ENCODE assay signal across 8 cellular contexts in genomic region chr1:161044908-161045748, GRCh38. TPM values are rescaled to one million over a fixed set of nuclear protein-coding genes. Genes with fewer than 3 reads are reported as not detected.
DNase-seq lines count a peak whose midpoint lies in the region; ATAC-seq and TF ChIP-seq lines count a peak whose summit lies in the region.

No MANE protein-coding gene starts in this region.

- no peaks in the 10 kb centered on the region for H3K9me3 Mint-ChIP-seq in activated naive CD4-positive, alpha-beta T cell treated with anti-CD3 and anti-CD28 coated beads, Interleukin-2, amount 10 ng/mL, durations not matched to agents 7 days and 5 days

- H3K27me3 ChIP-seq in RWPE2 (ENCODE audit: insufficient read depth, poor library complexity, severe bottlenecking) (no peaks in the 10 kb centered on the region), neutrophil (no peaks in the 10 kb centered on the region), vagina (no peaks in the 10 kb centered on the region)

- H3K4me1 Mint-ChIP-seq in activated naive CD4-positive, alpha-beta T cell treated with anti-CD3 and anti-CD28 coated beads, Interleukin-2, amount 10 ng/mL, durations not matched to agents 7 days and 5 days = peaks cover 57% of the 10 kb centered on the region

- peak; percentile 75 for DNase-seq in ELF-1 (ENCODE audit: low read depth, low spot score)
- peak; percentile 87 for DNase-seq in Jurkat, Clone E6-1 (ENCODE audit: low read depth, low spot score)
- no peak for DNase-seq in RWPE2 (ENCODE audit: low spot score)
- DNase-seq in activated naive CD4-positive, alpha-beta T cell treated with anti-CD3 and anti-CD28 coated beads, Interleukin-2, amount 10 ng/mL, durations not matched to agents 7 days and 5 days = peak; percentile 82
- peak; percentile 65 for DNase-seq in globus pallidus (ENCODE audit: low spot score)
- no peak for DNase-seq in vagina (ENCODE audit: extremely low spot score in 2 of 2)

- H3K4me1 ChIP-seq in RWPE2 (ENCODE audit: insufficient read depth, poor library complexity, severe bottlenecking) (peaks cover 7% of the 10 kb centered on the region), neutrophil (ENCODE audit: control insufficient read depth in 1 of 2, insufficient read depth in 1 of 2, low read depth in 1 of 2, low read length in 1 of 2) (peaks cover 28 to 31% of the 10 kb centered on the region in 2 experiments), vagina (peaks cover 23% of the 10 kb centered on the region)

- CTCF ChIA-PET in activated naive CD4-positive, alpha-beta T cell treated with anti-CD3 and anti-CD28 coated beads, Interleukin-2, amount 10 ng/mL, durations not matched to agents 7 days and 5 days (lab: Charles Lee) = interaction anchor here (0.7 to 4.8 kb wide), 8 partner anchors 9 to 93 kb away, joined by 3 to 35 read pairs (median 4); partner anchors contain the start of genes ARHGAP30 and KLHDC9

- peak overlapping the region; percentile 97 for H3K27ac Mint-ChIP-seq in activated naive CD4-positive, alpha-beta T cell treated with anti-CD3 and anti-CD28 coated beads, Interleukin-2, amount 10 ng/mL, durations not matched to agents 7 days and 5 days

- no peaks in the 10 kb centered on the region for H3K27me3 Mint-ChIP-seq in activated naive CD4-positive, alpha-beta T cell treated with anti-CD3 and anti-CD28 coated beads, Interleukin-2, amount 10 ng/mL, durations not matched to agents 7 days and 5 days

- peak overlapping the region; percentile 86 for H3K4me3 Mint-ChIP-seq in activated naive CD4-positive, alpha-beta T cell treated with anti-CD3 and anti-CD28 coated beads, Interleukin-2, amount 10 ng/mL, durations not matched to agents 7 days and 5 days

- H3K36me3 Mint-ChIP-seq in activated naive CD4-positive, alpha-beta T cell treated with anti-CD3 and anti-CD28 coated beads, Interleukin-2, amount 10 ng/mL, durations not matched to agents 7 days and 5 days = peaks cover 80% of the 10 kb centered on the region

- peak; percentile 34 for ATAC-seq in GM21723 (IDR thresholded peaks at IDR 0.05; ENCODE audit: unreplicated experiment)
- ATAC-seq in RWPE2 (ENCODE audit: low read depth) = peak; percentile 58

- H3K9me3 ChIP-seq in RWPE2 (ENCODE audit: severe bottlenecking) = no peaks in the 10 kb centered on the region
- no peaks in the 10 kb centered on the region for H3K9me3 ChIP-seq in neutrophil
- no peaks in the 10 kb centered on the region for H3K9me3 ChIP-seq in vagina

- peak overlapping the region; percentile 95 for H3K4me3 ChIP-seq in Jurkat, Clone E6-1 (ENCODE audit: low read length)
- H3K4me3 ChIP-seq in RWPE2 (ENCODE audit: severe bottlenecking) (peak overlapping the region; percentile 62), neutrophil (ENCODE audit: low read depth in 1 of 2, low read length in 1 of 2) (peak overlapping the region; percentile 99), vagina (peak overlapping the region; percentile 66 to 79)

- TF ChIP-seq CTCF in RWPE2 (IDR thresholded peaks at IDR 0.05; ENCODE audit: poor library complexity, severe bottlenecking) (no peak), neutrophil (IDR thresholded peaks at IDR 0.05) (no peak), vagina (IDR thresholded peaks at IDR 0.05) (no peak)

- intact Hi-C loops in vagina (cut with DNase I) = loop anchor here (5.0 kb wide), 1 partner anchor 52 kb away; the partner anchor contains the start of gene KLHDC9

- H3K27ac ChIP-seq in RWPE2 (ENCODE audit: poor library complexity, severe bottlenecking) (peak overlapping the region; percentile 74), neutrophil (peak overlapping the region; percentile 98), vagina (peak overlapping the region; percentile 95)

- H3K36me3 ChIP-seq in RWPE2 (ENCODE audit: low read depth) (peaks cover 30% of the 10 kb centered on the region), neutrophil (peaks cover 68% of the 10 kb centered on the region), vagina (peaks cover 0 to 31% of the 10 kb centered on the region in 2 donors)

- TF ChIP-seq POLR2A in vagina (IDR thresholded peaks at IDR 0.05) = no peak

RNA-seq across cellular contexts. Expression of gene USF1, which starts 0.6 kb away (rescaled TPM):
- polyA plus RNA-seq in Jurkat, Clone E6-1 (2012; ENCODE audit: insufficient read depth, insufficient read length) = 81.0 TPM
- total RNA-seq in vagina = 39.0 TPM

RNA-seq across cellular contexts. Expression of gene TSTD1, which starts 6.4 kb away (rescaled TPM):
- 120 TPM for polyA plus RNA-seq in Jurkat, Clone E6-1 (2012; ENCODE audit: insufficient read depth, insufficient read length)
- 44.7 TPM for total RNA-seq in vagina

RNA-seq across cellular contexts. Expression of gene F11R, which starts 24.2 kb away (rescaled TPM):
- 16.9 TPM for polyA plus RNA-seq in Jurkat, Clone E6-1 (2012; ENCODE audit: insufficient read depth, insufficient read length)
- total RNA-seq in vagina = 178 TPM

RNA-seq across cellular contexts. Expression of gene ARHGAP30, which starts 24.6 kb away (rescaled TPM):
- polyA plus RNA-seq in Jurkat, Clone E6-1 (2012; ENCODE audit: insufficient read depth, insufficient read length) = 99.1 TPM
- total RNA-seq in vagina = 14.5 TPM

RNA-seq across cellular contexts. Expression of gene NECTIN4, which starts 44.2 kb away (rescaled TPM):
- polyA plus RNA-seq in Jurkat, Clone E6-1 (2012; ENCODE audit: insufficient read depth, insufficient read length) = not detected
- 42.7 TPM for total RNA-seq in vagina

Comparison
In these comparisons a context has a peak if more than half of its experiments do, and no peak if none do; other contexts are left out.
1. DNase-seq: peak in ELF-1 (single experiment), Jurkat, Clone E6-1 (single experiment), activated naive CD4-positive, alpha-beta T cell treated with anti-CD3 and anti-CD28 coated beads, Interleukin-2, amount 10 ng/mL, durations not matched to agents 7 days and 5 days (single experiment) and globus pallidus (single experiment); none in RWPE2 (single experiment) and vagina (0 of 2).
2. Peak in every context shown above with its lines, with median percentiles within 50 percentile points of each other: H3K4me3 ChIP-seq and H3K27ac ChIP-seq.